Comparison of ENCODE assay signal across 13 cellular contexts in genomic region chr11:10824888-10825287, GRCh38. TPM values are rescaled to one million over a fixed set of nuclear protein-coding genes. Genes with fewer than 3 reads are reported as not detected.
DNase-seq lines count a peak whose midpoint lies in the region; ATAC-seq, FAIRE-seq and TF ChIP-seq lines count a peak whose summit lies in the region.
"Had no signal": no experiment of that assay in that cellular context is flagged by ENCODE, and none has a peak within 500 bp of the region (broad histone marks: within the 10 kb centered on the region; RNA-seq: fewer than 3 reads in every experiment).

No MANE protein-coding gene starts in this region.

- TF ChIP-seq CTCF in CD8-positive, alpha-beta T cell (IDR thresholded peaks at IDR 0.05), result no peak
- no peak for TF ChIP-seq CTCF in GM20000 (IDR thresholded peaks at IDR 0.05; ENCODE audit: extremely low read depth, missing control alignments)
- no peak for TF ChIP-seq CTCF in SU-DHL-6 (IDR thresholded peaks at IDR 0.05; ENCODE audit: insufficient read depth, low read length, poor library complexity, severe bottlenecking)
- no peak for TF ChIP-seq CTCF in HFFc6 (IDR thresholded peaks at IDR 0.05)
- no peak for TF ChIP-seq CTCF in foreskin fibroblast (IDR thresholded peaks at IDR 0.05; ENCODE audit: low read depth, low read length)
- no peak for TF ChIP-seq CTCF in D721Med (IDR thresholded peaks at IDR 0.05; ENCODE audit: insufficient read depth, missing control alignments)

- H3K27ac Mint-ChIP-seq in CD8-positive, alpha-beta T cell, result peak overlapping the region; percentile 27
- no peak overlapping the region for H3K27ac Mint-ChIP-seq in HFFc6
- H3K27ac Mint-ChIP-seq: activated CD8-positive, alpha-beta T cell treated with anti-CD3 and anti-CD28 coated beads for 36 hours had no signal

- H3K36me3 ChIP-seq in CD8-positive, alpha-beta T cell (ENCODE audit: insufficient read depth, low read length), result no peaks in the 10 kb centered on the region
- no peaks in the 10 kb centered on the region for H3K36me3 ChIP-seq in SU-DHL-6 (ENCODE audit: low read length)
- H3K36me3 ChIP-seq: tibial nerve had no signal

- H3F3A ChIP-seq in SU-DHL-6 (ENCODE audit: insufficient read depth), result no peaks in the 10 kb centered on the region

- H3K27ac ChIP-seq in CD8-positive, alpha-beta T cell (ENCODE audit: low read depth, low read length), result no peak overlapping the region
- no peak overlapping the region for H3K27ac ChIP-seq in SU-DHL-6 (ENCODE audit: low read depth, low read length)
- H3K27ac ChIP-seq: tibial nerve had no signal

- no peaks in the 10 kb centered on the region for H3K9me2 ChIP-seq in SU-DHL-6 (replicated peaks; ENCODE audit: insufficient read depth, low read length)

- peak overlapping the region; percentile 1 for H3K4me2 ChIP-seq in SU-DHL-6 (ENCODE audit: low read depth, low read length, poor library complexity, severe bottlenecking)

- peak overlapping the region; percentile 84 for H2AFZ ChIP-seq in SU-DHL-6 (ENCODE audit: low read depth, low read length, severe bottlenecking)

- no peaks in the 10 kb centered on the region for H3K79me2 ChIP-seq in SU-DHL-6 (ENCODE audit: insufficient read depth, low read length)

- no peaks in the 10 kb centered on the region for H3K27me3 ChIP-seq in CD8-positive, alpha-beta T cell (ENCODE audit: insufficient read depth, low read length)
- H3K27me3 ChIP-seq in SU-DHL-6 (ENCODE audit: low read length), result no peaks in the 10 kb centered on the region
- H3K27me3 ChIP-seq: tibial nerve had no signal

- no peak for FAIRE-seq in HTR-8/SVneo (lab: Jason Lieb, UNC)
- FAIRE-seq in D721Med (lab: Jason Lieb, UNC), result no peak

- CTCF ChIA-PET in CD8-positive, alpha-beta T cell (lab: Charles Lee), result interaction anchor here (0.8 kb wide), 1 partner anchor 24 kb away, joined by 3 read pairs; no protein-coding TSS in a partner anchor

- no peaks in the 10 kb centered on the region for H3K9me3 Mint-ChIP-seq in CD8-positive, alpha-beta T cell
- H3K9me3 Mint-ChIP-seq in HFFc6, result no peaks in the 10 kb centered on the region; the same call in 1 of the 2 replicates
- H3K9me3 Mint-ChIP-seq: activated CD8-positive, alpha-beta T cell treated with anti-CD3 and anti-CD28 coated beads for 36 hours had no signal

- H3K36me3 Mint-ChIP-seq in CD8-positive, alpha-beta T cell, result peaks cover 4% of the 10 kb centered on the region
- no peaks in the 10 kb centered on the region for H3K36me3 Mint-ChIP-seq in HFFc6 (ENCODE audit: low read depth)

- ATAC-seq in CD8-positive, alpha-beta T cell, result no peak
- peak; percentile 89 for ATAC-seq in HG03354 (IDR thresholded peaks at IDR 0.05; ENCODE audit: poor library complexity, severe bottlenecking, unreplicated experiment)
- ATAC-seq: activated CD8-positive, alpha-beta T cell treated with anti-CD3 and anti-CD28 coated beads for 36 hours had no signal

- peaks cover 7% of the 10 kb centered on the region for H3K4me1 Mint-ChIP-seq in CD8-positive, alpha-beta T cell (ENCODE audit: low read depth)
- peaks cover 22% of the 10 kb centered on the region for H3K4me1 Mint-ChIP-seq in HFFc6 (ENCODE audit: low read depth)

- H3K4me1 ChIP-seq in CD8-positive, alpha-beta T cell (ENCODE audit: insufficient read depth, low read length), result no peaks in the 10 kb centered on the region
- H3K4me1 ChIP-seq: tibial nerve had no signal

- intact Hi-C loops in CD8-positive, alpha-beta T cell (cut with DNase I, micrococcal nuclease), result no loop called here

- no peaks in the 10 kb centered on the region for H4K20me1 ChIP-seq in SU-DHL-6 (ENCODE audit: low read depth, low read length)

- POLR2A ChIA-PET in CD8-positive, alpha-beta T cell (lab: Charles Lee), result interaction anchor here (1.3 kb wide), 1 partner anchor 16 kb away, joined by 7 read pairs; the partner anchor contains the start of gene EIF4G2

- H3K9ac ChIP-seq in SU-DHL-6 (ENCODE audit: low read length), result no peak overlapping the region

- H3K4me3 ChIP-seq in CD8-positive, alpha-beta T cell (ENCODE audit: low read depth, low read length), result no peak overlapping the region
- H3K4me3 ChIP-seq in SU-DHL-6 (ENCODE audit: insufficient read depth, low read length, poor library complexity, severe bottlenecking), result no peak overlapping the region
- no peak overlapping the region for H3K4me3 ChIP-seq in foreskin fibroblast (ENCODE audit: low read depth in 1 of 2, low read length in 2 of 2)
- H3K4me3 ChIP-seq: lung, tibial nerve had no signal

- no peak overlapping the region for H3K4me3 Mint-ChIP-seq in CD8-positive, alpha-beta T cell
- no peak overlapping the region for H3K4me3 Mint-ChIP-seq in HFFc6
- H3K4me3 Mint-ChIP-seq: activated CD8-positive, alpha-beta T cell treated with anti-CD3 and anti-CD28 coated beads for 36 hours had no signal

- DNase-seq in CD8-positive, alpha-beta T cell, result no peak
- DNase-seq in GM20000 (ENCODE audit: low spot score), result peak; percentile 21
- no peak for DNase-seq in HFFc6
- DNase-seq in HTR-8/SVneo (ENCODE audit: insufficient read length, low spot score), result no peak
- DNase-seq in foreskin fibroblast, result no peak
- DNase-seq in D721Med (ENCODE audit: insufficient read length, low spot score), result no peak
- DNase-seq: activated CD8-positive, alpha-beta T cell treated with anti-CD3 and anti-CD28 coated beads for 36 hours; HCEC 1CT; SHP77 treated with DMSO at 0.1 percent for 48 hours had no signal

- H3K9me3 ChIP-seq in CD8-positive, alpha-beta T cell (ENCODE audit: low read length), result no peaks in the 10 kb centered on the region
- H3K9me3 ChIP-seq in SU-DHL-6 (ENCODE audit: insufficient read depth, low read length), result no peaks in the 10 kb centered on the region
- H3K9me3 ChIP-seq: tibial nerve had no signal

- no peaks in the 10 kb centered on the region for H3K27me3 Mint-ChIP-seq in CD8-positive, alpha-beta T cell (ENCODE audit: low read depth)
- H3K27me3 Mint-ChIP-seq in HFFc6 (ENCODE audit: insufficient read depth), result no peaks in the 10 kb centered on the region
- H3K27me3 Mint-ChIP-seq: activated CD8-positive, alpha-beta T cell treated with anti-CD3 and anti-CD28 coated beads for 36 hours had no signal

RNA-seq across cellular contexts. Expression of gene EIF4G2, which starts 16.2 kb away (rescaled TPM):
- total RNA-seq in CD8-positive, alpha-beta T cell, result 1,000 to 10,000 TPM; 1,089 to 1,144 TPM
- total RNA-seq in HFFc6 (2021; fragmentation: NEBNext Ultra II Directional; extraction: Animal tissue kit (Norgen Biotek cat#: 25700)), result 1,000 to 10,000 TPM; 1,163 to 1,334 (median 1,242) TPM

RNA-seq across cellular contexts. Expression of gene ZBED5, which starts 33.0 kb away (rescaled TPM):
- total RNA-seq in CD8-positive, alpha-beta T cell, result 10 to 100 TPM; 57.5 to 59.2 TPM
- 10 to 100 TPM; 24.0 to 29.0 (median 26.4) TPM for total RNA-seq in HFFc6 (2021; fragmentation: NEBNext Ultra II Directional; extraction: Animal tissue kit (Norgen Biotek cat#: 25700))
